Comparison of ENCODE assay signal across 21 cellular contexts in the genomic region with DNA sequence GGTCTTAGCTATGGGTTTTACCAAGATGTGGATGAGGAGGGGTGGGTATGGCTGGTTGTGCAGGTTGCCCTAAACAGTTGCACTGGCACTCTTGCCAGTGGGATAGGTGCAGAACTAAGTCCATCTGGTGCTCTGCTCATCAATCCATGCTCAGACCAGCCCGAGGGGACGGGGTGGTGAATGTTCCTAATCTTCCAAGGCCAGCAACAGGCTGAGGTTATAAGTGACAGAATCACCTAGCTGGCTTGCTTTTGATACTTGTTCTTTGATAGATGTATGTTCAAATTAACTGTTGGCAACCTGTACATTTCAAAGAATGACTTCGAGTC. TPM values are rescaled to one million over a fixed set of nuclear protein-coding genes. Genes with fewer than 3 reads are reported as not detected.
A peak's percentile ranks its signal among the peaks of the same experiment; 100 is the strongest.
DNase-seq lines count a peak whose midpoint lies in the region; ATAC-seq and TF ChIP-seq lines count a peak whose summit lies in the region.
"Had no signal": no experiment of that assay in that cellular context is flagged by ENCODE, and none has a peak within 500 bp of the region (broad histone marks: within the 10 kb centered on the region; RNA-seq: fewer than 3 reads in every experiment).

No MANE protein-coding gene starts in this region.

- H3K27me3 Mint-ChIP-seq in activated CD4-positive, alpha-beta T cell treated with anti-CD3 and anti-CD28 coated beads, Interleukin-2, amount 10 ng/mL, durations not matched to agents 7 days and 5 days = peaks cover 15% of the 10 kb centered on the region
- peaks cover 2% of the 10 kb centered on the region for H3K27me3 Mint-ChIP-seq in activated naive CD8-positive, alpha-beta T cell treated with anti-CD3 and anti-CD28 coated beads, Interleukin-2, amount 10 ng/mL, durations not matched to agents 7 days and 5 days
- H3K27me3 Mint-ChIP-seq: stimulated activated naive B cell treated with anti-CD40 and anti-IgM and Interleukin-4, amounts not matched to agents 10 μg/mL and 1 μg/mL and 100 μg/mL, for 72 hours had no signal

- WGBS in spleen, 5 donors = 58 to 82% (median 62%) methylated on average over 3 of the region's 3 CpGs

- CTCF ChIA-PET in activated CD4-positive, alpha-beta T cell treated with anti-CD3 and anti-CD28 coated beads, Interleukin-2, amount 10 ng/mL, durations not matched to agents 7 days and 5 days (lab: Charles Lee) = interaction anchor here (0.5 to 3.0 kb wide), 8 partner anchors 14 to 144 kb away, joined by 3 to 18 read pairs (median 4); no protein-coding TSS in a partner anchor

- no peak for ATAC-seq in activated naive CD8-positive, alpha-beta T cell treated with anti-CD3 and anti-CD28 coated beads, Interleukin-2, amount 10 ng/mL, durations not matched to agents 7 days and 5 days (ENCODE audit: low read depth)

- H3K36me3 Mint-ChIP-seq in activated CD4-positive, alpha-beta T cell treated with anti-CD3 and anti-CD28 coated beads, Interleukin-2, amount 10 ng/mL, durations not matched to agents 7 days and 5 days (ENCODE audit: low read depth) = peaks cover 24% of the 10 kb centered on the region
- H3K36me3 Mint-ChIP-seq in activated naive CD8-positive, alpha-beta T cell treated with anti-CD3 and anti-CD28 coated beads, Interleukin-2, amount 10 ng/mL, durations not matched to agents 7 days and 5 days = peaks cover 8% of the 10 kb centered on the region
- H3K36me3 Mint-ChIP-seq: stimulated activated naive B cell treated with anti-CD40 and anti-IgM and Interleukin-4, amounts not matched to agents 10 μg/mL and 1 μg/mL and 100 μg/mL, for 72 hours; type B pancreatic cell had no signal

- TF ChIP-seq POLR2A in spleen (IDR thresholded peaks at IDR 0.05) (no peak), Peyer's patch (IDR thresholded peaks at IDR 0.05) (no peak)

- H3K27ac Mint-ChIP-seq in activated CD4-positive, alpha-beta T cell treated with anti-CD3 and anti-CD28 coated beads, Interleukin-2, amount 10 ng/mL, durations not matched to agents 7 days and 5 days = peak overlapping the region; percentile 87
- H3K27ac Mint-ChIP-seq in activated naive CD8-positive, alpha-beta T cell treated with anti-CD3 and anti-CD28 coated beads, Interleukin-2, amount 10 ng/mL, durations not matched to agents 7 days and 5 days = peak overlapping the region; percentile 96
- H3K27ac Mint-ChIP-seq: type B pancreatic cell had no signal

- H3K4me1 Mint-ChIP-seq in activated CD4-positive, alpha-beta T cell treated with anti-CD3 and anti-CD28 coated beads, Interleukin-2, amount 10 ng/mL, durations not matched to agents 7 days and 5 days = peaks cover 73% of the 10 kb centered on the region
- peaks cover 62% of the 10 kb centered on the region for H3K4me1 Mint-ChIP-seq in activated naive CD8-positive, alpha-beta T cell treated with anti-CD3 and anti-CD28 coated beads, Interleukin-2, amount 10 ng/mL, durations not matched to agents 7 days and 5 days
- H3K4me1 Mint-ChIP-seq: neural crest cell had no signal

- POLR2A ChIA-PET in activated CD4-positive, alpha-beta T cell treated with anti-CD3 and anti-CD28 coated beads, Interleukin-2, amount 10 ng/mL, durations not matched to agents 7 days and 5 days (lab: Charles Lee) = interaction anchor here (0.7 to 1.1 kb wide), 2 partner anchors 16 to 70 kb away, joined by 4 to 7 read pairs; partner anchors contain the start of gene CCR5
- POLR2A ChIA-PET in activated naive CD8-positive, alpha-beta T cell treated with anti-CD3 and anti-CD28 coated beads, Interleukin-2, amount 10 ng/mL, durations not matched to agents 7 days and 5 days (lab: Charles Lee) = interaction anchor here (0.6 to 3.6 kb wide), 7 partner anchors 16 to 228 kb away, joined by 3 to 27 read pairs (median 18); partner anchors contain the start of genes CCR2 and CCR5

- no peaks in the 10 kb centered on the region for H3K27me3 ChIP-seq in spleen (replicated peaks in 1 of 7)
- no peaks in the 10 kb centered on the region for H3K27me3 ChIP-seq in Peyer's patch

- H3K36me3 ChIP-seq in KOPT-K1 (ENCODE audit: insufficient read depth, low read length) = no peaks in the 10 kb centered on the region
- no peaks in the 10 kb centered on the region for H3K36me3 ChIP-seq in spleen
- H3K36me3 ChIP-seq in Peyer's patch = no peaks in the 10 kb centered on the region
- H3K36me3 ChIP-seq: HAP-1 had no signal

- H3K9me3 ChIP-seq in KOPT-K1 (ENCODE audit: insufficient read depth, low read length, poor library complexity, severe bottlenecking) = no peaks in the 10 kb centered on the region
- no peaks in the 10 kb centered on the region for H3K9me3 ChIP-seq in spleen
- no peaks in the 10 kb centered on the region for H3K9me3 ChIP-seq in Peyer's patch
- H3K9me3 ChIP-seq: HAP-1 had no signal

- intact Hi-C loops in spleen (cut with DNase I; ENCODE audit: low total_unique reads) = no loop called here

- TF ChIP-seq CTCF in spleen (IDR thresholded peaks at IDR 0.05 in 8 of 11, conservative IDR thresholded peaks at IDR 0.05 in 3 of 11) (no peak), Peyer's patch (IDR thresholded peaks at IDR 0.05) (no peak)

- peak overlapping the region; percentile 24 for H3K27ac ChIP-seq in KOPT-K1 (ENCODE audit: low read depth, low read length, poor library complexity, severe bottlenecking)
- H3K27ac ChIP-seq in spleen = peak overlapping the region in 5 of 8 donors; percentile 27 to 81 (median 73)
- peak overlapping the region in 1 of 4 donors; percentile 62 for H3K27ac ChIP-seq in Peyer's patch

- H3K9me3 Mint-ChIP-seq in activated CD4-positive, alpha-beta T cell treated with anti-CD3 and anti-CD28 coated beads, Interleukin-2, amount 10 ng/mL, durations not matched to agents 7 days and 5 days = peaks cover 9% of the 10 kb centered on the region
- H3K9me3 Mint-ChIP-seq in activated naive CD8-positive, alpha-beta T cell treated with anti-CD3 and anti-CD28 coated beads, Interleukin-2, amount 10 ng/mL, durations not matched to agents 7 days and 5 days = no peaks in the 10 kb centered on the region
- H3K9me3 Mint-ChIP-seq: neural crest cell; stimulated activated naive B cell treated with anti-CD40 and anti-IgM and Interleukin-4, amounts not matched to agents 10 μg/mL and 1 μg/mL and 100 μg/mL, for 72 hours; type B pancreatic cell had no signal

- H3K4me1 ChIP-seq in spleen (peaks cover 15 to 64% (median 47%) of the 10 kb centered on the region in 6 donors), Peyer's patch (peaks cover 0 to 3% (median 0%) of the 10 kb centered on the region in 4 donors)
- H3K4me1 ChIP-seq: HAP-1 had no signal

- no peak for DNase-seq in activated CD4-positive, alpha-beta T cell treated with anti-CD3 and anti-CD28 coated beads, Interleukin-2, amount 10 ng/mL, durations not matched to agents 7 days and 5 days
- DNase-seq in activated CD4-positive, alpha-beta T cell treated with anti-CD3 and anti-CD28 coated beads for 48 hours = no peak
- DNase-seq in activated naive CD8-positive, alpha-beta T cell treated with anti-CD3 and anti-CD28 coated beads, Interleukin-2, amount 10 ng/mL, durations not matched to agents 7 days and 5 days = no peak
- DNase-seq in spleen (no peak), Peyer's patch (no peak), NCI-H82 treated with DMSO at 0.1 percent for 48 hours (lab: John Stamatoyannopoulos, UW; ENCODE audit: unreplicated experiment) (no peak)
- no peak for DNase-seq in activated CD4-positive, CD25-positive, alpha-beta regulatory T cell (lab: John Stamatoyannopoulos, UW)
- DNase-seq: activated CD4-positive, alpha-beta T cell treated with anti-CD3 and anti-CD28 coated beads for 1 hour; C1 segment of cervical spinal cord; effector CD4-positive, alpha-beta T cell; mesendoderm; NCI-H345; stimulated activated CD4-positive, alpha-beta T cell treated with anti-CD3 and anti-CD28 coated beads, Interleukin-12 subunit alpha, Interleukin-12 subunit beta, amount 100 ng/mL, for 4 hours; stimulated activated naive B cell treated with anti-CD40 and anti-IgM and Interleukin-4, amounts not matched to agents 10 μg/mL and 1 μg/mL and 100 μg/mL, for 72 hours had no signal

- H3K4me3 ChIP-seq in spleen (no peak overlapping the region), Peyer's patch (no peak overlapping the region)
- H3K4me3 ChIP-seq: HAP-1 had no signal

- peak overlapping the region; percentile 6 for H3K4me3 Mint-ChIP-seq in activated CD4-positive, alpha-beta T cell treated with anti-CD3 and anti-CD28 coated beads, Interleukin-2, amount 10 ng/mL, durations not matched to agents 7 days and 5 days
- H3K4me3 Mint-ChIP-seq in activated naive CD8-positive, alpha-beta T cell treated with anti-CD3 and anti-CD28 coated beads, Interleukin-2, amount 10 ng/mL, durations not matched to agents 7 days and 5 days = peak overlapping the region; percentile 69
- H3K4me3 Mint-ChIP-seq: neural crest cell, type B pancreatic cell had no signal

RNA-seq across cellular contexts. Expression of gene CCR2, which starts 53.5 kb away (rescaled TPM):
- 10 to 100 TPM; 28.6 to 29.1 TPM for total RNA-seq in activated CD4-positive, alpha-beta T cell treated with anti-CD3 and anti-CD28 coated beads, Interleukin-2, amount 10 ng/mL, durations not matched to agents 7 days and 5 days
- 10 to 100 TPM; 52.5 to 53.0 TPM for total RNA-seq in activated naive CD8-positive, alpha-beta T cell treated with anti-CD3 and anti-CD28 coated beads, Interleukin-2, amount 10 ng/mL, durations not matched to agents 7 days and 5 days
- total RNA-seq in spleen (10 to 100 TPM; 14.3 to 54.4 (median 26.7) TPM), Peyer's patch (1 to 10 TPM in 1 of 4 donors, under 1 TPM in 2, not detected in 1; 0.70 to 4.1 (median 0.80) TPM)
- 1 to 10 TPM; 2.0 to 5.8 (median 5.0) TPM for polyA plus RNA-seq in spleen
- total RNA-seq: bronchial epithelial cell, HT1080, neural crest cell, pulmonary artery endothelial cell had no signal

RNA-seq across cellular contexts. Expression of gene CCR3, which starts 58.2 kb away (rescaled TPM):
- total RNA-seq in activated CD4-positive, alpha-beta T cell treated with anti-CD3 and anti-CD28 coated beads, Interleukin-2, amount 10 ng/mL, durations not matched to agents 7 days and 5 days = not detected
- 1 to 10 TPM; 1.3 to 1.9 TPM for total RNA-seq in activated naive CD8-positive, alpha-beta T cell treated with anti-CD3 and anti-CD28 coated beads, Interleukin-2, amount 10 ng/mL, durations not matched to agents 7 days and 5 days
- total RNA-seq in spleen = 1 to 10 TPM in 3 of 7 donors, under 1 TPM in 4; 0.52 to 1.7 (median 0.60) TPM
- polyA plus RNA-seq in spleen = under 1 TPM; 0.10 to 0.28 (median 0.17) TPM
- not detected for total RNA-seq in Peyer's patch
- total RNA-seq: bronchial epithelial cell, HT1080, neural crest cell, pulmonary artery endothelial cell had no signal
